2 cellular contexts compared by ENCODE assay signal in genomic region chr11:77698896-77699295, GRCh38.
TF ChIP-seq lines count a peak whose summit lies in the region.

No MANE protein-coding gene starts in this region.

TF ChIP-seq in HepG2, 621 proteins besides CTCF, POLR2A, EP300 and RAD21 (continued from another document):
- no peak for TF ChIP-seq HIC2 (CRISPR knock-in tag; IDR thresholded peaks at IDR 0.05; ENCODE audit: low read depth)

TF ChIP-seq in SK-N-SH treated with all-trans-retinoic acid at 6 μM for 48 hours, 23 proteins besides CTCF, POLR2A, EP300 and RAD21 (continued from another document):
- TF ChIP-seq BACH2 (CRISPR knock-in tag; IDR thresholded peaks at IDR 0.05; ENCODE audit: borderline replicate concordance) (no peak), ZC3H10 (CRISPR knock-in tag; IDR thresholded peaks at IDR 0.05) (no peak), PATZ1 (CRISPR knock-in tag; IDR thresholded peaks at IDR 0.05; ENCODE audit: borderline replicate concordance) (no peak), CREB5 (CRISPR knock-in tag; IDR thresholded peaks at IDR 0.05; ENCODE audit: low read depth) (no peak), ZNF565 (CRISPR knock-in tag; conservative IDR thresholded peaks at IDR 0.05; ENCODE audit: low read depth) (no peak), ARNTL (CRISPR knock-in tag; IDR thresholded peaks at IDR 0.05; ENCODE audit: borderline replicate concordance, low read depth) (no peak), PPARA (CRISPR knock-in tag; IDR thresholded peaks at IDR 0.05; ENCODE audit: borderline replicate concordance) (no peak), TOX (CRISPR knock-in tag; IDR thresholded peaks at IDR 0.05; ENCODE audit: borderline replicate concordance) (no peak), SNAI2 (CRISPR knock-in tag; IDR thresholded peaks at IDR 0.05) (no peak), ZFP30 (CRISPR knock-in tag; IDR thresholded peaks at IDR 0.05) (no peak)
- TF ChIP-seq, protein P1, sequence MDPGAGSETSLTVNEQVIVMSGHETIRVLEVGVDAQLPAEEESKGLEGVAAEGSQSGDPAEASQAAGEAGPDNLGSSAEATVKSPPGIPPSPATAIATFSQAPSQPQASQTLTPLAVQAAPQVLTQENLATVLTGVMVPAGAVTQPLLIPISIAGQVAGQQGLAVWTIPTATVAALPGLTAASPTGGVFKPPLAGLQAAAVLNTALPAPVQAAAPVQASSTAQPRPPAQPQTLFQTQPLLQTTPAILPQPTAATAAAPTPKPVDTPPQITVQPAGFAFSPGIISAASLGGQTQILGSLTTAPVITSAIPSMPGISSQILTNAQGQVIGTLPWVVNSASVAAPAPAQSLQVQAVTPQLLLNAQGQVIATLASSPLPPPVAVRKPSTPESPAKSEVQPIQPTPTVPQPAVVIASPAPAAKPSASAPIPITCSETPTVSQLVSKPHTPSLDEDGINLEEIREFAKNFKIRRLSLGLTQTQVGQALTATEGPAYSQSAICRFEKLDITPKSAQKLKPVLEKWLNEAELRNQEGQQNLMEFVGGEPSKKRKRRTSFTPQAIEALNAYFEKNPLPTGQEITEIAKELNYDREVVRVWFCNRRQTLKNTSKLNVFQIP (CRISPR knock-in tag; IDR thresholded peaks at IDR 0.05; ENCODE audit: borderline replicate concordance, low read depth) = no peak
